19 cellular contexts compared by ENCODE assay signal in genomic region chr2:34831096-34831495, GRCh38.
DNase-seq lines count a peak whose midpoint lies in the region; ATAC-seq, FAIRE-seq and TF ChIP-seq lines count a peak whose summit lies in the region.
"Had no signal": no experiment of that assay in that cellular context is flagged by ENCODE, and none has a peak within 500 bp of the region (broad histone marks: within the 10 kb centered on the region; RNA-seq: fewer than 3 reads in every experiment).

No MANE protein-coding gene starts in this region.

- H3K36me3 Mint-ChIP-seq in neural progenitor cell: no peaks in the 10 kb centered on the region
- H3K36me3 Mint-ChIP-seq: CD4-positive, alpha-beta memory T cell had no signal

- FAIRE-seq in urothelium cell line (lab: Jason Lieb, UNC): no peak
- FAIRE-seq: HepG2 had no signal

- H2AFZ ChIP-seq in neural progenitor cell (replicated peaks): peak overlapping the region; percentile 70
- H2AFZ ChIP-seq: PC-9 had no signal

- H3F3A ChIP-seq in neural progenitor cell (ENCODE audit: low read depth): no peaks in the 10 kb centered on the region

- no peaks in the 10 kb centered on the region for H3K27me3 ChIP-seq in neural progenitor cell
- H3K27me3 ChIP-seq: BE2C, SJCRH30 had no signal

- no peak for TF ChIP-seq CTCF in neural progenitor cell (IDR thresholded peaks at IDR 0.05)

- H3K27me3 Mint-ChIP-seq in neural progenitor cell (ENCODE audit: insufficient read depth, low read depth): peaks cover 2% of the 10 kb centered on the region
- H3K27me3 Mint-ChIP-seq: CD4-positive, alpha-beta memory T cell had no signal

- no peak overlapping the region for H3K4me3 ChIP-seq in neural progenitor cell
- H3K4me3 ChIP-seq: PC-9, SJCRH30 had no signal

- H3K4me3 Mint-ChIP-seq in neural progenitor cell: no peak overlapping the region
- H3K4me3 Mint-ChIP-seq: CD4-positive, alpha-beta memory T cell had no signal

- peaks cover 8% of the 10 kb centered on the region for H3K4me1 ChIP-seq in neural progenitor cell
- H3K4me1 ChIP-seq: BE2C, SJCRH30 had no signal

- H3K27ac ChIP-seq in neural progenitor cell (no peak overlapping the region), temporal lobe (ENCODE audit: low read depth, low read length) (peak overlapping the region; percentile 91)
- H3K27ac ChIP-seq: PC-9, SJCRH30 had no signal

- no peaks in the 10 kb centered on the region for H3K36me3 ChIP-seq in neural progenitor cell
- H3K36me3 ChIP-seq: BE2C, SJCRH30 had no signal

- H3K79me2 ChIP-seq in neural progenitor cell (ENCODE audit: low read depth): no peaks in the 10 kb centered on the region

- peaks cover 4% of the 10 kb centered on the region for H3K9me3 Mint-ChIP-seq in neural progenitor cell

- DNase-seq in amygdala (lab: John Stamatoyannopoulos, UW) (peak in 43 of 56 donors; percentile 2 to 78 (median 36)), head of caudate nucleus (peak in 37 of 42 donors; percentile 17 to 79 (median 48)), neural progenitor cell (ENCODE audit: low spot score) (no peak), AG20443 (ENCODE audit: low spot score) (no peak), left cardiac atrium (no peak), urothelium cell line (ENCODE audit: low spot score) (no peak)
- DNase-seq: ACHN; BE2C; CD4-positive, alpha-beta memory T cell; DMS79; KG1; NCI-H1436; NCI-H2029 treated with DMSO at 0.1 percent for 48 hours; NCI-H510A; NCI-H774; PC-9; SJCRH30 had no signal

- intact Hi-C loops in head of caudate nucleus (cut with DNase I): no loop called here
- intact Hi-C loops in left cardiac atrium (cut with DNase I): no loop called here

- H3K4me1 Mint-ChIP-seq in neural progenitor cell: peaks cover 7% of the 10 kb centered on the region
- H3K4me1 Mint-ChIP-seq: CD4-positive, alpha-beta memory T cell had no signal

- no peaks in the 10 kb centered on the region for H4K20me1 ChIP-seq in neural progenitor cell (ENCODE audit: low read depth)

- no peak overlapping the region for H3K27ac Mint-ChIP-seq in neural progenitor cell
- H3K27ac Mint-ChIP-seq: CD4-positive, alpha-beta memory T cell had no signal

- H3K9me3 ChIP-seq in neural progenitor cell (ENCODE audit: low read depth): no peaks in the 10 kb centered on the region
- H3K9me3 ChIP-seq: BE2C, SJCRH30 had no signal

- H3K9ac ChIP-seq in neural progenitor cell: no peak overlapping the region

- no peak for ATAC-seq in left cardiac atrium
- ATAC-seq: HepG2 had no signal

- no peak overlapping the region for H3K4me2 ChIP-seq in neural progenitor cell
- H3K4me2 ChIP-seq: PC-9 had no signal

Comparison
In these comparisons a context has a peak if more than half of its experiments do, and no peak if none do; other contexts are left out.
1. DNase-seq: peak in amygdala (43 of 56) and head of caudate nucleus (37 of 42); none in neural progenitor cell (single experiment), AG20443 (single experiment), left cardiac atrium (single experiment) and urothelium cell line (single experiment).